ENCODE assay signal across 12 cellular contexts in genomic region chr15:51752918-51753317, GRCh38. TPM values are rescaled to one million over a fixed set of nuclear protein-coding genes. Genes with fewer than 3 reads are reported as not detected.
DNase-seq lines count a peak whose midpoint lies in the region; ATAC-seq, FAIRE-seq and TF ChIP-seq lines count a peak whose summit lies in the region.
"Had no signal": no experiment of that assay in that cellular context is flagged by ENCODE, and none has a peak within 500 bp of the region (broad histone marks: within the 10 kb centered on the region; RNA-seq: fewer than 3 reads in every experiment).

No MANE protein-coding gene starts in this region.

- TF ChIP-seq EP300 in suprapubic skin (IDR thresholded peaks at IDR 0.05): no peak

- FAIRE-seq in pancreas (lab: Jason Lieb, UNC): no peak

- no peak overlapping the region for H2BK120ac ChIP-seq in H9 (ENCODE audit: low read depth, low read length, poor library complexity, severe bottlenecking)

- no peak overlapping the region for H3K4ac ChIP-seq in H9 (ENCODE audit: low read depth, low read length)

- no peaks in the 10 kb centered on the region for H3K79me1 ChIP-seq in H9 (ENCODE audit: insufficient read depth, low read depth, low read length, poor library complexity, severe bottlenecking)

- peak overlapping the region; percentile 11 to 60; a peak in 2 of 5 replicates for H3K4me3 Mint-ChIP-seq in H9
- peak overlapping the region; percentile 88 for H3K4me3 Mint-ChIP-seq in activated naive CD8-positive, alpha-beta T cell
- H3K4me3 Mint-ChIP-seq in naive thymus-derived CD4-positive, alpha-beta T cell: peak overlapping the region; percentile 48 to 91 (median 78)

- no peak overlapping the region for H2BK12ac ChIP-seq in H9 (ENCODE audit: insufficient read length, low read depth, low read length)

- H2BK20ac ChIP-seq in H9 (ENCODE audit: low read depth, low read length, poor library complexity, severe bottlenecking): no peak overlapping the region

- H2AK5ac ChIP-seq in H9 (ENCODE audit: insufficient read length, low read length): no peak overlapping the region

- peak overlapping the region; percentile 63 to 98 (median 92) for H3K4me2 ChIP-seq in BLaER1 treated with 17β-estradiol and CSF1 and Interleukin-3, amounts not matched to agents 10 nM and 100 nM
- H3K4me2 ChIP-seq in H9 (ENCODE audit: insufficient read depth, insufficient read length, low read length): no peak overlapping the region

- peaks cover 7% of the 10 kb centered on the region for H3K23me2 ChIP-seq in H9 (ENCODE audit: insufficient read length, low read depth, low read length, poor library complexity, severe bottlenecking)

- intact Hi-C loops in naive thymus-derived CD4-positive, alpha-beta T cell (cut with micrococcal nuclease): no loop called here
- intact Hi-C loops in pancreas (cut with DNase I): no loop called here

- TF ChIP-seq CTCF in H9 (conservative IDR thresholded peaks at IDR 0.05) (no peak), pancreas (IDR thresholded peaks at IDR 0.05) (no peak), suprapubic skin (IDR thresholded peaks at IDR 0.05) (no peak)

- H3K18ac ChIP-seq in H9 (ENCODE audit: insufficient read length, low read depth, low read length): no peak overlapping the region

- H3K56ac ChIP-seq in H9 (ENCODE audit: insufficient read length, low read depth, low read length): no peak overlapping the region

- no peak overlapping the region for H4K91ac ChIP-seq in H9 (ENCODE audit: insufficient read length, low read depth, low read length)

- H3K4me3 ChIP-seq in BLaER1 treated with 17β-estradiol and CSF1 and Interleukin-3, amounts not matched to agents 10 nM and 100 nM: peak overlapping the region in 8 of 10 experiments; percentile 80 to 91 (median 85); a peak in 11 of 20 replicates
- no peak overlapping the region for H3K4me3 ChIP-seq in naive thymus-derived CD4-positive, alpha-beta T cell (ENCODE audit: low read length)
- H3K4me3 ChIP-seq in pancreas: no peak overlapping the region
- H3K4me3 ChIP-seq in suprapubic skin: no peak overlapping the region

- peak overlapping the region in 3 of 11 experiments; percentile 20 to 62 (median 46); a peak in 6 of 22 replicates for H3K27ac ChIP-seq in BLaER1 treated with 17β-estradiol and CSF1 and Interleukin-3, amounts not matched to agents 10 nM and 100 nM
- H3K27ac ChIP-seq in H9 (ENCODE audit: insufficient read length, low read depth, low read length) (no peak overlapping the region), pancreas (no peak overlapping the region), suprapubic skin (no peak overlapping the region)
- H3K27ac ChIP-seq in naive thymus-derived CD4-positive, alpha-beta T cell (ENCODE audit: low read depth, low read length): no peak overlapping the region
- H3K27ac ChIP-seq: thyroid gland had no signal

- H3K4me1 ChIP-seq in BLaER1 treated with 17β-estradiol and CSF1 and Interleukin-3, amounts not matched to agents 10 nM and 100 nM: peaks cover 42 to 65% (median 57%) of the 10 kb centered on the region in 10 experiments
- peaks cover 3% of the 10 kb centered on the region; the same call in 1 of the 2 replicates for H3K4me1 ChIP-seq in H9 (ENCODE audit: insufficient read depth, low read length)
- peaks cover 0 to 10% of the 10 kb centered on the region in 2 donors for H3K4me1 ChIP-seq in naive thymus-derived CD4-positive, alpha-beta T cell (ENCODE audit: control insufficient read depth in 2 of 2, insufficient read depth in 2 of 2, low read length in 2 of 2)
- peaks cover 4 to 6% (median 4%) of the 10 kb centered on the region in 3 donors for H3K4me1 ChIP-seq in pancreas
- H3K4me1 ChIP-seq in suprapubic skin: peaks cover 17% of the 10 kb centered on the region

- CTCF ChIA-PET in naive thymus-derived CD4-positive, alpha-beta T cell (lab: Charles Lee): interaction anchor here (1.3 to 1.7 kb wide), 2 partner anchors 24 to 103 kb away, joined by 5 to 6 read pairs; no protein-coding TSS in a partner anchor

- no peak for ATAC-seq in naive thymus-derived CD4-positive, alpha-beta T cell
- ATAC-seq in pancreas: no peak

- POLR2A ChIA-PET in naive thymus-derived CD4-positive, alpha-beta T cell (lab: Charles Lee): interaction anchor here (1.1 to 6.1 kb wide), 2 partner anchors 15 to 16 kb away, joined by 3 to 44 read pairs; partner anchors contain the start of gene LYSMD2

- no CpG with 5 or more reads among the region's 5 CpGs for WGBS in H9 (ENCODE audit: extremely low coverage, insufficient read length, low lambda C conversion rate)
- 70 to 90% methylated on average over 5 of the region's 5 CpGs for WGBS in pancreas, 2 donors
- WGBS in suprapubic skin: 86% methylated on average over 5 of the region's 5 CpGs

- peaks cover 76% of the 10 kb centered on the region for H3K27me3 Mint-ChIP-seq in H9 (ENCODE audit: low read depth)
- H3K27me3 Mint-ChIP-seq in activated naive CD8-positive, alpha-beta T cell: no peaks in the 10 kb centered on the region
- peaks cover 0 to 55% (median 0%) of the 10 kb centered on the region in 5 donors for H3K27me3 Mint-ChIP-seq in naive thymus-derived CD4-positive, alpha-beta T cell

- peaks cover 0 to 13% (median 0%) of the 10 kb centered on the region in 11 experiments; a peak in 4 of 22 replicates for H3K27me3 ChIP-seq in BLaER1 treated with 17β-estradiol and CSF1 and Interleukin-3, amounts not matched to agents 10 nM and 100 nM
- H3K27me3 ChIP-seq in H9 (ENCODE audit: insufficient read depth, low read length) (peaks cover 19% of the 10 kb centered on the region; the same call in 1 of the 2 replicates), pancreas (no peaks in the 10 kb centered on the region), suprapubic skin (no peaks in the 10 kb centered on the region)
- no peaks in the 10 kb centered on the region for H3K27me3 ChIP-seq in naive thymus-derived CD4-positive, alpha-beta T cell (ENCODE audit: control insufficient read depth in 2 of 2, insufficient read depth in 2 of 2, low read length in 2 of 2)
- H3K27me3 ChIP-seq: thyroid gland had no signal

- no peak overlapping the region for H3K27ac Mint-ChIP-seq in H9
- no peak overlapping the region for H3K27ac Mint-ChIP-seq in activated naive CD8-positive, alpha-beta T cell
- H3K27ac Mint-ChIP-seq in naive thymus-derived CD4-positive, alpha-beta T cell: peak overlapping the region in 2 of 9 donors; percentile 34 to 76

- no peak overlapping the region for H3K14ac ChIP-seq in H9 (ENCODE audit: insufficient read depth, low read length)

- H3K23ac ChIP-seq in H9 (ENCODE audit: insufficient read length, low read depth, low read length): no peak overlapping the region

- no peaks in the 10 kb centered on the region for H3K36me3 ChIP-seq in BLaER1 treated with 17β-estradiol and CSF1 and Interleukin-3, amounts not matched to agents 10 nM and 100 nM
- no peaks in the 10 kb centered on the region for H3K36me3 ChIP-seq in naive thymus-derived CD4-positive, alpha-beta T cell (ENCODE audit: control insufficient read depth in 2 of 3, insufficient read depth in 3 of 3, low read length in 3 of 3)
- H3K36me3 ChIP-seq in pancreas: no peaks in the 10 kb centered on the region
- H3K36me3 ChIP-seq in suprapubic skin: no peaks in the 10 kb centered on the region
- H3K36me3 ChIP-seq: thyroid gland had no signal

- H4K20me1 ChIP-seq in BLaER1 treated with 17β-estradiol and CSF1 and Interleukin-3, amounts not matched to agents 10 nM and 100 nM: peaks cover 0 to 6% (median 0%) of the 10 kb centered on the region in 11 experiments; a peak in 3 of 22 replicates
- no peaks in the 10 kb centered on the region for H4K20me1 ChIP-seq in H9 (ENCODE audit: control insufficient read depth, insufficient read depth, insufficient read length)

- no peak for TF ChIP-seq POLR2A in suprapubic skin (IDR thresholded peaks at IDR 0.05)

- no peak overlapping the region for H3T11ph ChIP-seq in H9 (ENCODE audit: low read length)

- H3K36me3 Mint-ChIP-seq in H9 (ENCODE audit: insufficient read depth in 1 of 3, low read depth in 3 of 3): peaks cover 0 to 1% (median 0%) of the 10 kb centered on the region in 3 experiments; a peak in 1 of 7 replicates
- no peaks in the 10 kb centered on the region for H3K36me3 Mint-ChIP-seq in activated naive CD8-positive, alpha-beta T cell
- H3K36me3 Mint-ChIP-seq in naive thymus-derived CD4-positive, alpha-beta T cell: peaks cover 0 to 18% (median 0%) of the 10 kb centered on the region in 5 donors

- no peak overlapping the region for H4K8ac ChIP-seq in H9 (replicated peaks; ENCODE audit: insufficient read length, low read depth, low read length)

- H4K5ac ChIP-seq in H9 (ENCODE audit: insufficient read length, low read depth, low read length): no peak overlapping the region

- H3K4me1 Mint-ChIP-seq in H9: peaks cover 17 to 21% of the 10 kb centered on the region in 2 experiments
- peaks cover 32% of the 10 kb centered on the region for H3K4me1 Mint-ChIP-seq in activated naive CD8-positive, alpha-beta T cell (ENCODE audit: low read depth)
- peaks cover 24 to 55% (median 42%) of the 10 kb centered on the region in 7 donors for H3K4me1 Mint-ChIP-seq in naive thymus-derived CD4-positive, alpha-beta T cell

- no peak overlapping the region for H2BK5ac ChIP-seq in H9 (ENCODE audit: insufficient read length, low read length)

- no peak overlapping the region for H2AFZ ChIP-seq in H9 (ENCODE audit: low read length)

- DNase-seq in H9 (no peak), pancreas (no peak), suprapubic skin (ENCODE audit: low spot score in 2 of 2) (no peak), NCI-H2227 (lab: John Stamatoyannopoulos, UW; ENCODE audit: unreplicated experiment) (no peak), NCI-H345 treated with DMSO at 0.1 percent for 48 hours (lab: John Stamatoyannopoulos, UW; ENCODE audit: unreplicated experiment) (no peak)
- DNase-seq in naive thymus-derived CD4-positive, alpha-beta T cell: no peak
- DNase-seq: NCI-H1105, NCI-H774, SW 1271, thyroid gland had no signal

- peak overlapping the region in 3 of 11 experiments; percentile 76 to 81 (median 77); a peak in 3 of 22 replicates for H3K9ac ChIP-seq in BLaER1 treated with 17β-estradiol and CSF1 and Interleukin-3, amounts not matched to agents 10 nM and 100 nM
- no peak overlapping the region for H3K9ac ChIP-seq in H9 (ENCODE audit: extremely low read depth, insufficient read length, low read length)

- H3K79me2 ChIP-seq in H9 (ENCODE audit: insufficient read depth, low read length): no peaks in the 10 kb centered on the region

- H3K9me3 Mint-ChIP-seq in H9: no peaks in the 10 kb centered on the region; a peak in 1 of 5 replicates
- no peaks in the 10 kb centered on the region for H3K9me3 Mint-ChIP-seq in activated naive CD8-positive, alpha-beta T cell (ENCODE audit: low read depth)
- peaks cover 0 to 4% (median 0%) of the 10 kb centered on the region in 11 donors for H3K9me3 Mint-ChIP-seq in naive thymus-derived CD4-positive, alpha-beta T cell

- H3K9me3 ChIP-seq in BLaER1 treated with 17β-estradiol and CSF1 and Interleukin-3, amounts not matched to agents 10 nM and 100 nM (replicated peaks in 1 of 11): peaks cover 0 to 10% (median 0%) of the 10 kb centered on the region in 11 experiments; a peak in 4 of 22 replicates
- H3K9me3 ChIP-seq in H9 (ENCODE audit: control insufficient read depth, low read depth, low read length): no peaks in the 10 kb centered on the region
- no peaks in the 10 kb centered on the region for H3K9me3 ChIP-seq in naive thymus-derived CD4-positive, alpha-beta T cell (ENCODE audit: control insufficient read depth in 2 of 3, low read length in 3 of 3)
- H3K9me3 ChIP-seq in pancreas: no peaks in the 10 kb centered on the region
- no peaks in the 10 kb centered on the region for H3K9me3 ChIP-seq in suprapubic skin
- H3K9me3 ChIP-seq: thyroid gland had no signal

- no peak overlapping the region for H2BK15ac ChIP-seq in H9 (ENCODE audit: low read depth, low read length)

RNA-seq across cellular contexts. Expression of gene TMOD2, which starts 1.5 kb away (rescaled TPM):
- total RNA-seq in H9 (2021): 1.8 and 3.0 TPM in 2 replicates
- total RNA-seq in naive thymus-derived CD4-positive, alpha-beta T cell: 10 to 100 TPM in 4 of 5 experiments, 1 to 10 TPM in 1; 9.5 to 17.1 (median 13.4) TPM
- 1 to 10 TPM; 1.4 to 1.9 TPM for polyA plus RNA-seq in naive thymus-derived CD4-positive, alpha-beta T cell
- 1 to 10 TPM; 1.9 to 6.8 (median 3.6) TPM for total RNA-seq in pancreas
- 1 to 10 TPM; 1.1 to 3.7 TPM for polyA plus RNA-seq in pancreas
- total RNA-seq in suprapubic skin: 10 to 100 TPM in 2 of 4 donors, 1 to 10 TPM in 2; 7.8 to 18.7 (median 9.5) TPM

RNA-seq across cellular contexts. Expression of gene LYSMD2, which starts 15.5 kb away (rescaled TPM):
- total RNA-seq in H9 (2021): 3.9 and 4.1 TPM in 2 replicates
- 10 to 100 TPM; 12.5 to 33.8 (median 17.8) TPM for total RNA-seq in naive thymus-derived CD4-positive, alpha-beta T cell
- 10 to 100 TPM; 42.2 to 46.8 TPM for polyA plus RNA-seq in naive thymus-derived CD4-positive, alpha-beta T cell
- 1 to 10 TPM; 5.0 to 9.5 (median 6.3) TPM for total RNA-seq in pancreas
- 10 to 100 TPM; 10.0 to 29.7 TPM for polyA plus RNA-seq in pancreas
- 10 to 100 TPM in 2 of 4 donors, 1 to 10 TPM in 2; 8.8 to 16.1 (median 10.2) TPM for total RNA-seq in suprapubic skin

Comparison
In these comparisons a context has a peak if more than half of its experiments do, and no peak if none do; other contexts are left out.
1. H3K4me3 ChIP-seq: peak in BLaER1 treated with 17β-estradiol and CSF1 and Interleukin-3, amounts not matched to agents 10 nM and 100 nM (8 of 10); none in naive thymus-derived CD4-positive, alpha-beta T cell (single experiment), pancreas (0 of 4) and suprapubic skin (single experiment).
2. H3K4me3 Mint-ChIP-seq: peak in every context shown above with its lines; median percentile 88 in activated naive CD8-positive, alpha-beta T cell; 78 in naive thymus-derived CD4-positive, alpha-beta T cell; 36 in H9.